ENCODE assay signal across 8 cellular contexts in genomic region chr1:108561731-108562326, GRCh38. TPM values are rescaled to one million over a fixed set of nuclear protein-coding genes. Genes with fewer than 3 reads are reported as not detected.
A peak's percentile ranks its signal among the peaks of the same experiment; 100 is the strongest.
DNase-seq lines count a peak whose midpoint lies in the region; ATAC-seq, FAIRE-seq and TF ChIP-seq lines count a peak whose summit lies in the region.

No MANE protein-coding gene starts in this region.

- peaks cover 48% of the 10 kb centered on the region for H3K4me1 Mint-ChIP-seq in CD8-positive, alpha-beta T cell (ENCODE audit: low read depth)

- H3K4me1 ChIP-seq in CD8-positive, alpha-beta T cell (ENCODE audit: insufficient read depth, low read length), result peaks cover 27% of the 10 kb centered on the region
- H3K4me1 ChIP-seq in parathyroid adenoma, result peaks cover 9% of the 10 kb centered on the region

- H3K4me3 ChIP-seq in CD8-positive, alpha-beta T cell (ENCODE audit: low read depth, low read length), result peak overlapping the region; percentile 5
- H3K4me3 ChIP-seq in parathyroid adenoma (ENCODE audit: low read depth, low read length), result no peak overlapping the region

- H3K27me3 Mint-ChIP-seq in CD8-positive, alpha-beta T cell (ENCODE audit: low read depth), result no peaks in the 10 kb centered on the region

- no peaks in the 10 kb centered on the region for H3K9me3 Mint-ChIP-seq in CD8-positive, alpha-beta T cell

- H3K9ac ChIP-seq in parathyroid adenoma, result no peak overlapping the region

- peak overlapping the region; percentile 47 for H3K27ac Mint-ChIP-seq in CD8-positive, alpha-beta T cell

- no peaks in the 10 kb centered on the region for H3K27me3 ChIP-seq in CD8-positive, alpha-beta T cell (ENCODE audit: insufficient read depth, low read length)
- no peaks in the 10 kb centered on the region for H3K27me3 ChIP-seq in parathyroid adenoma (ENCODE audit: control insufficient read depth, insufficient read depth, low read length)

- peaks cover 12% of the 10 kb centered on the region for H3K79me2 ChIP-seq in parathyroid adenoma

- ATAC-seq in CD8-positive, alpha-beta T cell, result peak; percentile 58
- ATAC-seq in GM19395 (IDR thresholded peaks at IDR 0.05; ENCODE audit: unreplicated experiment) (peak; percentile 42), HG03469 (IDR thresholded peaks at IDR 0.05; ENCODE audit: unreplicated experiment) (peak; percentile 36), esophagus mucosa (peak; percentile 64)

- peak overlapping the region; percentile 81 for H3K4me2 ChIP-seq in parathyroid adenoma (ENCODE audit: low read length)

- intact Hi-C loops in CD8-positive, alpha-beta T cell (cut with DNase I, micrococcal nuclease), result loop anchor here (1.0 to 10.0 kb wide), 12 partner anchors 29 to 778 kb away; partner anchors contain the start of genes STXBP3 (in 2 of the 2) and SLC25A24 (in 1 of the 2)

- TF ChIP-seq CTCF in CD8-positive, alpha-beta T cell (IDR thresholded peaks at IDR 0.05), result peak; percentile 87
- peak; percentile 75 for TF ChIP-seq CTCF in parathyroid adenoma (IDR thresholded peaks at IDR 0.05)

- H3K4me3 Mint-ChIP-seq in CD8-positive, alpha-beta T cell, result peak overlapping the region; percentile 64

- FAIRE-seq in urothelium cell line (lab: Jason Lieb, UNC), result no peak

- H3K36me3 ChIP-seq in CD8-positive, alpha-beta T cell (ENCODE audit: insufficient read depth, low read length), result no peaks in the 10 kb centered on the region
- no peaks in the 10 kb centered on the region for H3K36me3 ChIP-seq in parathyroid adenoma (ENCODE audit: control insufficient read depth, insufficient read depth, low read length)

- peak; percentile 73 to 88 (median 84) for DNase-seq in CD8-positive, alpha-beta T cell
- peak; percentile 47 for DNase-seq in NOMO-1 treated with dmso at 0.1 percent for 144 hours (lab: John Stamatoyannopoulos, UW; ENCODE audit: unreplicated experiment)
- DNase-seq in activated CD8-positive, alpha-beta memory T cell treated with anti-CD3 and anti-CD28 coated beads, Interleukin-2, amount 50 U/mL, for 1 hour (ENCODE audit: extremely low read depth), result peak; percentile 71
- DNase-seq in urothelium cell line (ENCODE audit: low spot score), result peak; percentile 85

- no peak overlapping the region for H3K27ac ChIP-seq in CD8-positive, alpha-beta T cell (ENCODE audit: low read depth, low read length)
- H3K27ac ChIP-seq in parathyroid adenoma, result no peak overlapping the region

- CTCF ChIA-PET in CD8-positive, alpha-beta T cell (lab: Charles Lee), result interaction anchor here (0.6 to 7.7 kb wide), 30 partner anchors 9 to 436 kb away, joined by 3 to 137 read pairs (median 4); partner anchors contain the start of genes HENMT1, PRPF38B and SLC25A24

- H3K9me3 ChIP-seq in CD8-positive, alpha-beta T cell (ENCODE audit: low read length), result no peaks in the 10 kb centered on the region
- H3K9me3 ChIP-seq in parathyroid adenoma (ENCODE audit: control insufficient read depth, low read length), result no peaks in the 10 kb centered on the region

- POLR2A ChIA-PET in CD8-positive, alpha-beta T cell (lab: Charles Lee), result interaction anchor here (0.8 to 3.9 kb wide), 5 partner anchors 82 to 335 kb away, joined by 4 to 36 read pairs (median 20); partner anchors contain the start of genes HENMT1 and PRPF38B

- peaks cover 5% of the 10 kb centered on the region for H3K36me3 Mint-ChIP-seq in CD8-positive, alpha-beta T cell

- H2AFZ ChIP-seq in parathyroid adenoma, result no peak overlapping the region

RNA-seq across cellular contexts. Expression of gene EEIG2, which starts 1.9 kb away (rescaled TPM):
- total RNA-seq in CD8-positive, alpha-beta T cell, result 10 to 100 TPM; 11.0 to 11.5 TPM
- 3.4 TPM for total RNA-seq in esophagus mucosa
